In the genomic region with DNA sequence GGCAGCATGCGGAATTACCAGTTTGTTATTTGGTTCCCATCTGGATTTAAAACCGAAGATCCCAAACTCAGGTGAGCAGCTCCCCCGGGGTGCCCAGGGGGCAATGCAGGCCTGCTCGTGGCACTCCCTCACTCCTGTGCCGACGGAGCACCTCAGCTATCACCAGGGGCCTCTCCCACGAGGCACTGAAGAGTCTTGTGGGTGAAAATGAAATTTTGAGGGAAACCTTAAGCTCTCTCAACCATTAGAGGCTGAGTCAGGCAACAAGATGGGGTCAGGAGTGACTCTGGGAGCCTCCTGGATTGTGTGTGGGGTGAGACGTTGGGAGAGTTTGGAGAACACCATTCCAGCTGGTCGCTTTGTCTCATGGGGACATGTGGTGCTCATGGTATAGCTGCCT, we compare ENCODE assay signal across 20 cellular contexts.
DNase-seq lines count a peak whose midpoint lies in the region; ATAC-seq and TF ChIP-seq lines count a peak whose summit lies in the region.
"Had no signal": no experiment of that assay in that cellular context is flagged by ENCODE, and none has a peak within 500 bp of the region (broad histone marks: within the 10 kb centered on the region; RNA-seq: fewer than 3 reads in every experiment).

No MANE protein-coding gene starts in this region.

- peaks cover under 1% of the 10 kb centered on the region; the same call in 1 of the 2 replicates for H3K36me3 ChIP-seq in OCI-LY1 (ENCODE audit: insufficient read depth, low read length)
- H3K36me3 ChIP-seq: colonic mucosa, gastroesophageal sphincter, Peyer's patch had no signal

- peak overlapping the region; percentile 28 for H3K27ac ChIP-seq in OCI-LY1 (ENCODE audit: low read depth, low read length, poor library complexity, severe bottlenecking)
- H3K27ac ChIP-seq: colonic mucosa, parathyroid adenoma, Peyer's patch had no signal

- H3K27me3 Mint-ChIP-seq in stimulated activated memory B cell treated with anti-CD40 and anti-IgM and Interleukin-4, amounts not matched to agents 10 μg/mL and 1 μg/mL and 100 μg/mL, for 72 hours: no peaks in the 10 kb centered on the region
- H3K27me3 Mint-ChIP-seq in endothelial cell (ENCODE audit: unreplicated experiment): peaks cover 2% of the 10 kb centered on the region
- H3K27me3 Mint-ChIP-seq: activated CD4-positive, alpha-beta T cell treated with anti-CD3 and anti-CD28 coated beads for 36 hours had no signal

- no peaks in the 10 kb centered on the region for H3F3A ChIP-seq in OCI-LY1 (ENCODE audit: insufficient read depth, low read length)

- no peaks in the 10 kb centered on the region for H3K9me3 ChIP-seq in OCI-LY1 (ENCODE audit: low read length)
- H3K9me3 ChIP-seq: colonic mucosa, gastroesophageal sphincter, Peyer's patch had no signal

- H3K9ac ChIP-seq in OCI-LY1 (ENCODE audit: low read length): no peak overlapping the region
- H3K9ac ChIP-seq: parathyroid adenoma had no signal

- H3K9me3 Mint-ChIP-seq in stimulated activated memory B cell treated with anti-CD40 and anti-IgM and Interleukin-4, amounts not matched to agents 10 μg/mL and 1 μg/mL and 100 μg/mL, for 72 hours: no peaks in the 10 kb centered on the region
- no peaks in the 10 kb centered on the region for H3K9me3 Mint-ChIP-seq in endothelial cell (ENCODE audit: unreplicated experiment)
- H3K9me3 Mint-ChIP-seq: activated naive CD4-positive, alpha-beta T cell treated with anti-CD3 and anti-CD28 coated beads, Interleukin-2, amount 10 ng/mL, durations not matched to agents 7 days and 5 days had no signal

- TF ChIP-seq CTCF in GM13977 (IDR thresholded peaks at IDR 0.05; ENCODE audit: extremely low read depth, insufficient read depth, missing control alignments): peak; percentile 29
- TF ChIP-seq CTCF in OCI-LY1 (IDR thresholded peaks at IDR 0.05; ENCODE audit: low read length): no peak
- no peak for TF ChIP-seq CTCF in endothelial cell (IDR thresholded peaks at IDR 0.05; ENCODE audit: unreplicated experiment)

- no peak overlapping the region for H3K4me3 Mint-ChIP-seq in stimulated activated memory B cell treated with anti-CD40 and anti-IgM and Interleukin-4, amounts not matched to agents 10 μg/mL and 1 μg/mL and 100 μg/mL, for 72 hours
- H3K4me3 Mint-ChIP-seq in endothelial cell (ENCODE audit: unreplicated experiment): no peak overlapping the region
- H3K4me3 Mint-ChIP-seq: activated CD4-positive, alpha-beta T cell treated with anti-CD3 and anti-CD28 coated beads for 36 hours; activated naive CD4-positive, alpha-beta T cell treated with anti-CD3 and anti-CD28 coated beads, Interleukin-2, amount 10 ng/mL, durations not matched to agents 7 days and 5 days had no signal

- no peaks in the 10 kb centered on the region for H3K27me3 ChIP-seq in OCI-LY1 (ENCODE audit: insufficient read depth, low read length)
- H3K27me3 ChIP-seq: colonic mucosa, gastroesophageal sphincter, Peyer's patch had no signal

- no peaks in the 10 kb centered on the region for H3K79me2 ChIP-seq in OCI-LY1 (ENCODE audit: insufficient read depth, low read length)

- peaks cover 93% of the 10 kb centered on the region for H3K4me1 Mint-ChIP-seq in stimulated activated memory B cell treated with anti-CD40 and anti-IgM and Interleukin-4, amounts not matched to agents 10 μg/mL and 1 μg/mL and 100 μg/mL, for 72 hours
- H3K4me1 Mint-ChIP-seq in endothelial cell (ENCODE audit: unreplicated experiment): no peaks in the 10 kb centered on the region

- DNase-seq in GM13977 (ENCODE audit: low spot score): no peak
- no peak for DNase-seq in SIG-M5 treated with dmso at 0.1 percent for 504 hours (lab: John Stamatoyannopoulos, UW; ENCODE audit: unreplicated experiment)
- no peak for DNase-seq in endothelial cell (ENCODE audit: low spot score)
- DNase-seq: activated CD4-positive, alpha-beta T cell treated with anti-CD3 and anti-CD28 coated beads for 36 hours; activated CD8-positive, alpha-beta memory T cell treated with anti-CD3 and anti-CD28 coated beads, Interleukin-2, amount 50 U/mL, for 48 hours; activated naive CD4-positive, alpha-beta T cell treated with anti-CD3 and anti-CD28 coated beads, Interleukin-2, amount 10 ng/mL, durations not matched to agents 7 days and 5 days; AML-193; Calu3; colonic mucosa; NCI-H2107; NCI-H526 treated with DMSO at 0.1 percent for 48 hours; Peyer's patch; stimulated activated CD4-positive, alpha-beta T cell treated with anti-CD3 and anti-CD28 coated beads, Interleukin-2, amount 100 ng/mL, for 24 hours had no signal

- no peak overlapping the region for H3K4me2 ChIP-seq in OCI-LY1 (ENCODE audit: low read length)

- H3K4me1 ChIP-seq in OCI-LY1 (ENCODE audit: insufficient read depth, low read length, severe bottlenecking): peaks cover 87% of the 10 kb centered on the region
- H3K4me1 ChIP-seq: colonic mucosa had no signal

- H4K20me1 ChIP-seq in OCI-LY1 (ENCODE audit: insufficient read depth, low read length): no peaks in the 10 kb centered on the region

- in situ Hi-C loops in GM13977 (cut with MboI; ENCODE audit: low pct_unique_long_range_greater_than_20kb, low sequenced_read_pairs, unreplicated experiment): no loop called here

- H3K36me3 Mint-ChIP-seq in stimulated activated memory B cell treated with anti-CD40 and anti-IgM and Interleukin-4, amounts not matched to agents 10 μg/mL and 1 μg/mL and 100 μg/mL, for 72 hours: no peaks in the 10 kb centered on the region
- H3K36me3 Mint-ChIP-seq in endothelial cell (ENCODE audit: low read depth, unreplicated experiment): no peaks in the 10 kb centered on the region
- H3K36me3 Mint-ChIP-seq: activated naive CD4-positive, alpha-beta T cell treated with anti-CD3 and anti-CD28 coated beads, Interleukin-2, amount 10 ng/mL, durations not matched to agents 7 days and 5 days had no signal

- H3K4me3 ChIP-seq in OCI-LY1 (ENCODE audit: low read depth, low read length, poor library complexity, severe bottlenecking): no peak overlapping the region
- H3K4me3 ChIP-seq: colonic mucosa, Peyer's patch had no signal

- no peak overlapping the region for H2AFZ ChIP-seq in OCI-LY1 (ENCODE audit: low read length)
- H2AFZ ChIP-seq: parathyroid adenoma had no signal

- H3K9me2 ChIP-seq in OCI-LY1 (ENCODE audit: low read depth, low read length): no peaks in the 10 kb centered on the region

- peak overlapping the region; percentile 48 for H3K27ac Mint-ChIP-seq in stimulated activated memory B cell treated with anti-CD40 and anti-IgM and Interleukin-4, amounts not matched to agents 10 μg/mL and 1 μg/mL and 100 μg/mL, for 72 hours
- H3K27ac Mint-ChIP-seq in endothelial cell (ENCODE audit: unreplicated experiment): no peak overlapping the region
- H3K27ac Mint-ChIP-seq: activated CD4-positive, alpha-beta T cell treated with anti-CD3 and anti-CD28 coated beads for 36 hours; activated naive CD4-positive, alpha-beta T cell treated with anti-CD3 and anti-CD28 coated beads, Interleukin-2, amount 10 ng/mL, durations not matched to agents 7 days and 5 days had no signal

- ATAC-seq in HG02571 (IDR thresholded peaks at IDR 0.05; ENCODE audit: unreplicated experiment) (peak; percentile 46), HG03039 (IDR thresholded peaks at IDR 0.05; ENCODE audit: unreplicated experiment) (no peak)
- ATAC-seq in stimulated activated memory B cell treated with anti-CD40 and anti-IgM and Interleukin-4, amounts not matched to agents 10 μg/mL and 1 μg/mL and 100 μg/mL, for 72 hours: no peak
- ATAC-seq: activated CD4-positive, alpha-beta T cell treated with anti-CD3 and anti-CD28 coated beads for 36 hours; gastroesophageal sphincter; left lobe of liver had no signal
